In the genomic region with DNA sequence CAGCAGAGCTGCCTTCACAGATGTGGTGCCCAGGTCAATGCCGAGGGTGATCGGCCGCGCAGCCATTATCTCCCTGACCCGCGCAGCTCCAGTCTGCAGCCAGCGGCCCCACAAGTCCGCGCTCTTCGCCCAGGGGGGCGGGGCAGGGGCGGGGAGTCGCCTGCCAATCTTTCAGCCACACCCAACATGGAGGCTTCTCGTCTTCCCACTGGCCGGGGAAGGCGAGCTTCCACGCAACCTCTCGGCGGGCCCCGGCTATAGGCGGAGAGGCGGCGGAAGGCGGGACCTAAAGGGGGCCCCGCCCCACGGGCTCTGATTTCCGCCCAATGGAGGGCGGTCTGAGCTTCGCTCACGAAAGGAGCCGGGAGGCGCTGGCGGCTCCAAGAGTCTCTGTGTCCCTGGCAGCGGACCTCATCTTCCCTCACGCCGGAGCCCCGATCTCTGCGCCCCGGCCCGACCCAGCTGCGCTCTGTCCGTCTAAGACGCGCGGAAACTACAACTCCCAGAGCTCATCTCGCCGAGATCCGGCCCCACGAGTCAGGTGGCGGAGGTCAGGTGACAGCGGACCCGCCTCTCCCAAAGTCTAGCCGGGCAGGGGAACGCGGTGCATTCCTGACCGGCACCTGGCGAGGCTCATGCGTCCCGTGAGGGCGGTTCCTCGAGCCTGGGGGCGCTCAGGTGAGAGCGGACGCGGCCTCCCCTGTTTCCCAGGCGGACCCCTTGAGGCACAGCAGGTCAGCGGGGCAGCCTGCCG, we compare ENCODE assay signal across 8 cellular contexts. TPM values are rescaled to one million over a fixed set of nuclear protein-coding genes. Genes with fewer than 3 reads are reported as not detected.
DNase-seq lines count a peak whose midpoint lies in the region; ATAC-seq and TF ChIP-seq lines count a peak whose summit lies in the region.

A gene (plus strand): TSS at position 607 of the 754 bp plus-strand sequence. CDS start 3,447 bp downstream, outside the sequence.
A gene with protein sequence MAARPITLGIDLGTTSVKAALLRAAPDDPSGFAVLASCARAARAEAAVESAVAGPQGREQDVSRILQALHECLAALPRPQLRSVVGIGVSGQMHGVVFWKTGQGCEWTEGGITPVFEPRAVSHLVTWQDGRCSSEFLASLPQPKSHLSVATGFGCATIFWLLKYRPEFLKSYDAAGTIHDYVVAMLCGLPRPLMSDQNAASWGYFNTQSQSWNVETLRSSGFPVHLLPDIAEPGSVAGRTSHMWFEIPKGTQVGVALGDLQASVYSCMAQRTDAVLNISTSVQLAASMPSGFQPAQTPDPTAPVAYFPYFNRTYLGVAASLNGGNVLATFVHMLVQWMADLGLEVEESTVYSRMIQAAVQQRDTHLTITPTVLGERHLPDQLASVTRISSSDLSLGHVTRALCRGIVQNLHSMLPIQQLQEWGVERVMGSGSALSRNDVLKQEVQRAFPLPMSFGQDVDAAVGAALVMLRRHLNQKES (minus strand): TSS at position 97 of the 754 bp plus-strand sequence. CDS start 31 bp downstream, at position 66.

- peak within 1 kb of the TSS; percentile 76 for H3K9ac ChIP-seq in H9 (ENCODE audit: extremely low read depth, insufficient read length, low read length)

- H3K79me1 ChIP-seq in H9 (ENCODE audit: insufficient read depth, low read depth, low read length, poor library complexity, severe bottlenecking), result peaks cover 9% of the 10 kb centered on the region

- no peak within 1 kb of the TSS for H2AFZ ChIP-seq in H9 (ENCODE audit: low read length)

- H2BK20ac ChIP-seq in H9 (ENCODE audit: low read depth, low read length, poor library complexity, severe bottlenecking), result no peak within 1 kb of the TSS

- no peak within 1 kb of the TSS for H3K56ac ChIP-seq in H9 (ENCODE audit: insufficient read length, low read depth, low read length)

- H3K4me3 ChIP-seq in MG63 (peak within 1 kb of the TSS; percentile 93), fibroblast of the aortic adventitia (ENCODE audit: low read depth, low read length) (peak within 1 kb of the TSS; percentile 92)

- no peak within 1 kb of the TSS for H4K8ac ChIP-seq in H9 (replicated peaks; ENCODE audit: insufficient read length, low read depth, low read length)

- peaks cover 7% of the 10 kb centered on the region; the same call in 1 of the 2 replicates for H3K79me2 ChIP-seq in H9 (ENCODE audit: insufficient read depth, low read length)

- H3K27me3 ChIP-seq in H9 (ENCODE audit: insufficient read depth, low read length), result no peaks in the 10 kb centered on the region
- no peaks in the 10 kb centered on the region for H3K27me3 ChIP-seq in MG63

- no peak within 1 kb of the TSS for H3K4ac ChIP-seq in H9 (ENCODE audit: low read depth, low read length)

- H3K36me3 ChIP-seq in MG63, result no peaks in the 10 kb centered on the region

- H3K4me1 Mint-ChIP-seq in H9 (peaks cover 20 to 25% of the 10 kb centered on the region in 2 experiments), nephron progenitor cell (peaks cover 49% of the 10 kb centered on the region)
- peaks cover 62% of the 10 kb centered on the region for H3K4me1 Mint-ChIP-seq in stimulated activated naive CD8-positive, alpha-beta T cell treated with anti-CD3 and anti-CD28 coated beads, Interleukin-15, amount 100 ng/mL, for 72 hours

- peak; percentile 98 for ATAC-seq in stimulated activated naive CD8-positive, alpha-beta T cell treated with anti-CD3 and anti-CD28 coated beads, Interleukin-15, amount 100 ng/mL, for 72 hours

- TF ChIP-seq CTCF in H9 (conservative IDR thresholded peaks at IDR 0.05), result no peak
- no peak for TF ChIP-seq CTCF in fibroblast of the aortic adventitia (IDR thresholded peaks at IDR 0.05; ENCODE audit: insufficient read depth, low read length)
- TF ChIP-seq CTCF in nephron progenitor cell (IDR thresholded peaks at IDR 0.05), result no peak

- H3K23ac ChIP-seq in H9 (ENCODE audit: insufficient read length, low read depth, low read length), result no peak within 1 kb of the TSS

- H3K27me3 Mint-ChIP-seq in H9 (ENCODE audit: low read depth), result no peaks in the 10 kb centered on the region
- peaks cover 4% of the 10 kb centered on the region for H3K27me3 Mint-ChIP-seq in nephron progenitor cell (ENCODE audit: low read depth, poor library complexity)
- no peaks in the 10 kb centered on the region for H3K27me3 Mint-ChIP-seq in stimulated activated naive CD8-positive, alpha-beta T cell treated with anti-CD3 and anti-CD28 coated beads, Interleukin-15, amount 100 ng/mL, for 72 hours

- no CpG with 5 or more reads among the region's 68 CpGs for WGBS in H9 (ENCODE audit: extremely low coverage, insufficient read length, low lambda C conversion rate)

- no peaks in the 10 kb centered on the region for H4K20me1 ChIP-seq in H9 (ENCODE audit: control insufficient read depth, insufficient read depth, insufficient read length)

- no peak within 1 kb of the TSS for H4K5ac ChIP-seq in H9 (ENCODE audit: insufficient read length, low read depth, low read length)

- H2BK5ac ChIP-seq in H9 (ENCODE audit: insufficient read length, low read length), result no peak within 1 kb of the TSS

- H3K9me3 Mint-ChIP-seq in H9, result no peaks in the 10 kb centered on the region
- H3K9me3 Mint-ChIP-seq in nephron progenitor cell, result no peaks in the 10 kb centered on the region
- no peaks in the 10 kb centered on the region for H3K9me3 Mint-ChIP-seq in stimulated activated naive CD8-positive, alpha-beta T cell treated with anti-CD3 and anti-CD28 coated beads, Interleukin-15, amount 100 ng/mL, for 72 hours

- H2BK15ac ChIP-seq in H9 (ENCODE audit: low read depth, low read length), result no peak within 1 kb of the TSS

- H3K4me2 ChIP-seq in H9 (ENCODE audit: insufficient read depth, insufficient read length, low read length), result peak within 1 kb of the TSS; percentile 86

- no peak within 1 kb of the TSS for H4K91ac ChIP-seq in H9 (ENCODE audit: insufficient read length, low read depth, low read length)

- peaks cover 7 to 30% (median 28%) of the 10 kb centered on the region in 3 experiments for H3K36me3 Mint-ChIP-seq in H9 (ENCODE audit: insufficient read depth in 1 of 3, low read depth in 3 of 3)
- H3K36me3 Mint-ChIP-seq in nephron progenitor cell (ENCODE audit: low read depth), result peaks cover 12% of the 10 kb centered on the region

- peak within 1 kb of the TSS; percentile 99 to 100 (median 99) for H3K27ac Mint-ChIP-seq in H9
- peak within 1 kb of the TSS; percentile 99 for H3K27ac Mint-ChIP-seq in nephron progenitor cell
- peak within 1 kb of the TSS; percentile 99 to 100 for H3K27ac Mint-ChIP-seq in stimulated activated naive CD8-positive, alpha-beta T cell treated with anti-CD3 and anti-CD28 coated beads, Interleukin-15, amount 100 ng/mL, for 72 hours

- H3K4me3 Mint-ChIP-seq in H9 (peak within 1 kb of the TSS; percentile 96 to 98), nephron progenitor cell (peak within 1 kb of the TSS; percentile 97)
- peak within 1 kb of the TSS; percentile 96 to 97 for H3K4me3 Mint-ChIP-seq in stimulated activated naive CD8-positive, alpha-beta T cell treated with anti-CD3 and anti-CD28 coated beads, Interleukin-15, amount 100 ng/mL, for 72 hours

- H3K14ac ChIP-seq in H9 (ENCODE audit: insufficient read depth, low read length), result peak within 1 kb of the TSS; percentile 96

- DNase-seq in ELR (ENCODE audit: low read depth), result peak; percentile 98
- DNase-seq in H9, result peak; percentile 99
- DNase-seq in MG63, result peak; percentile 92
- DNase-seq in SHP77 treated with DMSO at 0.1 percent for 48 hours (lab: John Stamatoyannopoulos, UW), result peak; percentile 96
- DNase-seq in activated effector memory CD4-positive, alpha-beta T cell treated with anti-CD3 and anti-CD28 coated beads, Interleukin-2, amount 50 U/mL, for 16 hours, result peak; percentile 98
- DNase-seq in fibroblast of the aortic adventitia (ENCODE audit: low read depth), result peak; percentile 93
- peak; percentile 98 for DNase-seq in nephron progenitor cell
- DNase-seq in stimulated activated naive CD8-positive, alpha-beta T cell treated with anti-CD3 and anti-CD28 coated beads, Interleukin-15, amount 100 ng/mL, for 72 hours, result peak; percentile 94 to 96

- no peaks in the 10 kb centered on the region for H3K4me1 ChIP-seq in H9 (ENCODE audit: insufficient read depth, low read length)

- no peak within 1 kb of the TSS for H2BK12ac ChIP-seq in H9 (ENCODE audit: insufficient read length, low read depth, low read length)

- H3K9me3 ChIP-seq in H9 (ENCODE audit: control insufficient read depth, low read depth, low read length) (no peaks in the 10 kb centered on the region), MG63 (no peaks in the 10 kb centered on the region)

- peaks cover 11% of the 10 kb centered on the region for H3K23me2 ChIP-seq in H9 (ENCODE audit: insufficient read length, low read depth, low read length, poor library complexity, severe bottlenecking)

- H3K18ac ChIP-seq in H9 (ENCODE audit: insufficient read length, low read depth, low read length), result peak within 1 kb of the TSS; percentile 98

- no peak within 1 kb of the TSS for H3K27ac ChIP-seq in H9 (ENCODE audit: insufficient read length, low read depth, low read length)

- no peak within 1 kb of the TSS for H3T11ph ChIP-seq in H9 (ENCODE audit: low read length)

- H2BK120ac ChIP-seq in H9 (ENCODE audit: low read depth, low read length, poor library complexity, severe bottlenecking), result no peak within 1 kb of the TSS

- H2AK5ac ChIP-seq in H9 (ENCODE audit: insufficient read length, low read length), result no peak within 1 kb of the TSS

RNA-seq across cellular contexts. Expression of the first gene that starts in this region (rescaled TPM):
- total RNA-seq in H9 (2021) (12.4 and 12.8 TPM in 2 replicates), fibroblast of the aortic adventitia (ENCODE audit: low replicate concordance) (13.3 and 27.7 TPM in 2 replicates)
- 1.1 and 2.2 TPM in 2 replicates for total RNA-seq in MG63 (2014; rRNA removed; shearing (Covaris generic); ENCODE audit: low replicate concordance)

RNA-seq across cellular contexts. Expression of the second gene that starts in this region (rescaled TPM):
- 27.0 and 27.9 TPM in 2 replicates for total RNA-seq in H9 (2021)
- 2.9 and 3.8 TPM in 2 replicates for total RNA-seq in MG63 (2014; rRNA removed; shearing (Covaris generic); ENCODE audit: low replicate concordance)
- total RNA-seq in fibroblast of the aortic adventitia (ENCODE audit: low replicate concordance), result 2.9 and 15.0 TPM in 2 replicates
